1 cellular context compared by ENCODE assay signal in genomic region chr16:68082596-68083238, GRCh38.
TF ChIP-seq lines count a peak whose summit lies in the region.

No MANE protein-coding gene starts in this region.

TF ChIP-seq in SK-N-SH, 30 proteins besides CTCF, POLR2A, EP300 and RAD21:
- TF ChIP-seq USF2 (IDR thresholded peaks at IDR 0.05; ENCODE audit: borderline replicate concordance, low read depth, low read length) (no peak), PBX3 (IDR thresholded peaks at IDR 0.05) (no peak), GATA2 (CRISPR knock-in tag; IDR thresholded peaks at IDR 0.05) (no peak), CHD2 (IDR thresholded peaks at IDR 0.05; ENCODE audit: low read length, partially characterized antibody) (no peak), ELF1 (IDR thresholded peaks at IDR 0.05) (no peak), MXI1 (IDR thresholded peaks at IDR 0.05; ENCODE audit: low read depth, low read length) (no peak), MAX (IDR thresholded peaks at IDR 0.05; ENCODE audit: low read depth) (no peak), TEAD4 (IDR thresholded peaks at IDR 0.05; ENCODE audit: borderline replicate concordance, insufficient read depth) (no peak), REST (IDR thresholded peaks at IDR 0.05; ENCODE audit: low read depth, low read length) (no peak), POLR2AphosphoS5 (IDR thresholded peaks at IDR 0.05; ENCODE audit: low read depth, low read length) (no peak), FOXM1 (IDR thresholded peaks at IDR 0.05; ENCODE audit: low read depth) (no peak), RCOR1 (IDR thresholded peaks at IDR 0.05; ENCODE audit: low read length) (no peak), MEF2A (IDR thresholded peaks at IDR 0.05; ENCODE audit: borderline replicate concordance, low read depth) (no peak), TCF12 (IDR thresholded peaks at IDR 0.05) (no peak), ZBTB33 (IDR thresholded peaks at IDR 0.05; ENCODE audit: borderline replicate concordance, low read depth) (no peak), YY1 (IDR thresholded peaks at IDR 0.05; ENCODE audit: low read depth) (no peak), NFIC (IDR thresholded peaks at IDR 0.05; ENCODE audit: borderline replicate concordance) (no peak), RFX5 (IDR thresholded peaks at IDR 0.05; ENCODE audit: low read length) (no peak), JUND (IDR thresholded peaks at IDR 0.05) (no peak)
